Comparison of ENCODE assay signal across 8 cellular contexts in the genomic region with DNA sequence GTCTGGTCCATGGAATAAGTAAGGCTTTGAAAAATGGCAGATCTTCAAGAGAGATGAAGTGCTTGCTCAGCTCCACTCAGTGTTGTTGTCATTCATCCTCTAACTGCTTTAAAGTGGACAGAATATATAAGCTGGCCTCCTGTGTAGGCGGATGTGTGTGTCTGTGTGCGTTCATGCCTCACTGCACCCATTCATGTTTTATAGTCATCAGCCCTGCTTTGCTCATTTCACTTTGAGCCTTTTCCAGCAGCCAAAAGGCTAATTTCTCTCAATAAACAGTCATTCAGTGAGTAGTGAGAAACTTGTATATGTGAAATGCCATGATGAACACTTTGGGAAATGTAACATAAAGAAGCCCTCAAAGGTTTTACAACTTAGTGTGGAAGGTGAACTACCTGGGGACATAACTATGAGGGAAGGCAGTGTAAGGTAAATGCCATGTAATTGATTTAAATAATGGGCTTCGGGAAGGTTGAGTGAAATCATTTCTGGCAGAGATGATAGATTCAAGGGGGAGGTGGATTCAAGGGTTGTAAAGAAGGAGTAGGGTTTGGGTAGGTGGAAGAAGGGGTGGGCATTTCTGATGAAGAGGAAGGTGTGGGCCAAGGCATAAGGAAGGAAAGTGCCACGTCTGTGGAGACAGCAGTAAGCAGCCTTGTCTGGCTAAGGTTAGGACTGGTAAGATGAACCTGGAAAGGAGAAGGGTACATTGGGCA. TPM values are rescaled to one million over a fixed set of nuclear protein-coding genes. Genes with fewer than 3 reads are reported as not detected.
DNase-seq lines count a peak whose midpoint lies in the region; ATAC-seq and TF ChIP-seq lines count a peak whose summit lies in the region.

No MANE protein-coding gene starts in this region.

- peak; percentile 89 for ATAC-seq in GM18873 (IDR thresholded peaks at IDR 0.05; ENCODE audit: low FRiP score, unreplicated experiment)
- ATAC-seq in HG02884 (IDR thresholded peaks at IDR 0.05; ENCODE audit: unreplicated experiment) = peak; percentile 99
- peak; percentile 29 for ATAC-seq in memory B cell (ENCODE audit: low read depth)
- ATAC-seq in activated CD8-positive, alpha-beta memory T cell treated with anti-CD3 and anti-CD28 coated beads, Interleukin-2, amount 10 ng/mL, durations not matched to agents 7 days and 5 days = no peak

- H3K4me3 Mint-ChIP-seq in memory B cell (no peak overlapping the region), HFFc6 (no peak overlapping the region)
- H3K4me3 Mint-ChIP-seq in activated CD8-positive, alpha-beta memory T cell treated with anti-CD3 and anti-CD28 coated beads, Interleukin-2, amount 10 ng/mL, durations not matched to agents 7 days and 5 days = no peak overlapping the region

- in situ Hi-C loops in ACHN (cut with HindIII; ENCODE audit: low pct_ligation_motif_present, low pct_unique_long_range_greater_than_20kb, low sequenced_read_pairs) = no loop called here

- CTCF ChIA-PET in activated CD8-positive, alpha-beta memory T cell treated with anti-CD3 and anti-CD28 coated beads, Interleukin-2, amount 10 ng/mL, durations not matched to agents 7 days and 5 days (lab: Charles Lee) = no interaction called here

- DNase-seq in NCI-H2029 (lab: John Stamatoyannopoulos, UW) (peak; percentile 89), memory B cell (ENCODE audit: low spot score in 2 of 2) (no peak), ACHN (no peak), HFFc6 (no peak), KG1 (lab: John Stamatoyannopoulos, UW) (no peak)
- no peak for DNase-seq in activated CD8-positive, alpha-beta memory T cell treated with anti-CD3 and anti-CD28 coated beads, Interleukin-2, amount 10 ng/mL, durations not matched to agents 7 days and 5 days

- peaks cover 1% of the 10 kb centered on the region for H3K36me3 Mint-ChIP-seq in memory B cell
- no peaks in the 10 kb centered on the region for H3K36me3 Mint-ChIP-seq in HFFc6 (ENCODE audit: low read depth)
- H3K36me3 Mint-ChIP-seq in activated CD8-positive, alpha-beta memory T cell treated with anti-CD3 and anti-CD28 coated beads, Interleukin-2, amount 10 ng/mL, durations not matched to agents 7 days and 5 days = no peaks in the 10 kb centered on the region

- no peak overlapping the region for H3K27ac Mint-ChIP-seq in memory B cell
- H3K27ac Mint-ChIP-seq in HFFc6 = no peak overlapping the region
- H3K27ac Mint-ChIP-seq in activated CD8-positive, alpha-beta memory T cell treated with anti-CD3 and anti-CD28 coated beads, Interleukin-2, amount 10 ng/mL, durations not matched to agents 7 days and 5 days = no peak overlapping the region

- peaks cover 7% of the 10 kb centered on the region for H3K4me1 Mint-ChIP-seq in memory B cell
- peaks cover 11% of the 10 kb centered on the region for H3K4me1 Mint-ChIP-seq in HFFc6 (ENCODE audit: low read depth)
- H3K4me1 Mint-ChIP-seq in activated CD8-positive, alpha-beta memory T cell treated with anti-CD3 and anti-CD28 coated beads, Interleukin-2, amount 10 ng/mL, durations not matched to agents 7 days and 5 days = no peaks in the 10 kb centered on the region

- H3K27me3 Mint-ChIP-seq in memory B cell (no peaks in the 10 kb centered on the region), HFFc6 (ENCODE audit: insufficient read depth) (peaks cover 9% of the 10 kb centered on the region)
- H3K27me3 Mint-ChIP-seq in activated CD8-positive, alpha-beta memory T cell treated with anti-CD3 and anti-CD28 coated beads, Interleukin-2, amount 10 ng/mL, durations not matched to agents 7 days and 5 days = peaks cover 6% of the 10 kb centered on the region

- H3K9me3 Mint-ChIP-seq in memory B cell (no peaks in the 10 kb centered on the region), HFFc6 (no peaks in the 10 kb centered on the region)
- no peaks in the 10 kb centered on the region for H3K9me3 Mint-ChIP-seq in activated CD8-positive, alpha-beta memory T cell treated with anti-CD3 and anti-CD28 coated beads, Interleukin-2, amount 10 ng/mL, durations not matched to agents 7 days and 5 days (ENCODE audit: low read depth)

- no peak for TF ChIP-seq CTCF in HFFc6 (IDR thresholded peaks at IDR 0.05)

RNA-seq across cellular contexts. Expression of a gene that starts 15.7 kb away (rescaled TPM):
- total RNA-seq in HFFc6 (2021; fragmentation: NEBNext Ultra II Directional; extraction: Animal tissue kit (Norgen Biotek cat#: 25700)) = not detected
- total RNA-seq in activated CD8-positive, alpha-beta memory T cell treated with anti-CD3 and anti-CD28 coated beads, Interleukin-2, amount 10 ng/mL, durations not matched to agents 7 days and 5 days = not detected
